22 cellular contexts compared by ENCODE assay signal in genomic region chr3:53234130-53234840, GRCh38. TPM values are rescaled to one million over a fixed set of nuclear protein-coding genes. Genes with fewer than 3 reads are reported as not detected.
A peak's percentile ranks its signal among the peaks of the same experiment; 100 is the strongest.
DNase-seq lines count a peak whose midpoint lies in the region; ATAC-seq and TF ChIP-seq lines count a peak whose summit lies in the region.
"Had no signal": no experiment of that assay in that cellular context is flagged by ENCODE, and none has a peak within 500 bp of the region (broad histone marks: within the 10 kb centered on the region; RNA-seq: fewer than 3 reads in every experiment).

No MANE protein-coding gene starts in this region.

- intact Hi-C loops in CD14-positive monocyte (cut with micrococcal nuclease), result no loop called here
- intact Hi-C loops in PC-9 (cut with micrococcal nuclease; ENCODE audit: unreplicated experiment), result no loop called here
- intact Hi-C loops in lower lobe of right lung (cut with DNase I), result no loop called here

- peaks cover 40% of the 10 kb centered on the region for H3K4me1 ChIP-seq in PC-9 (replicated peaks; ENCODE audit: insufficient read depth)
- peaks cover 28% of the 10 kb centered on the region for H3K4me1 ChIP-seq in lower lobe of right lung

- H3K4me3 ChIP-seq in PC-9 (no peak overlapping the region), lower lobe of right lung (no peak overlapping the region)
- H3K4me3 ChIP-seq: adrenal gland, Peyer's patch, psoas muscle had no signal

- H3K9me3 ChIP-seq in PC-9 (ENCODE audit: insufficient read depth, low read depth) (no peaks in the 10 kb centered on the region), lower lobe of right lung (no peaks in the 10 kb centered on the region)
- H3K9me3 ChIP-seq: adrenal gland, Peyer's patch, psoas muscle had no signal

- H3K4me2 ChIP-seq in PC-9, result no peak overlapping the region

- H3K9me3 Mint-ChIP-seq in activated CD4-positive, alpha-beta T cell treated with anti-CD3 and anti-CD28 coated beads, Interleukin-2, amount 10 ng/mL, durations not matched to agents 7 days and 5 days, result no peaks in the 10 kb centered on the region
- peaks cover 0 to 2% (median 0%) of the 10 kb centered on the region in 7 donors for H3K9me3 Mint-ChIP-seq in CD14-positive monocyte

- no peak for DNase-seq in activated CD4-positive, alpha-beta T cell treated with anti-CD3 and anti-CD28 coated beads, Interleukin-2, amount 10 ng/mL, durations not matched to agents 7 days and 5 days
- no peak for DNase-seq in activated CD4-positive, alpha-beta T cell treated with anti-CD3 and anti-CD28 coated beads, Interleukin-2, amount 50 U/mL, for 48 hours
- DNase-seq in CD14-positive monocyte (ENCODE audit: low spot score), result no peak
- no peak for DNase-seq in PC-9
- peak; percentile 22 for DNase-seq in lower lobe of right lung
- no peak for DNase-seq in activated effector memory CD4-positive, alpha-beta T cell treated with Interleukin-2 at 50 U/mL for 16 hours
- DNase-seq: activated T-cell treated with anti-CD3 and anti-CD28 coated beads for 4 hours; adrenal gland; C1 segment of cervical spinal cord; DMS 273 treated with DMSO at 0.1 percent for 48 hours; erythroblast; KG1; mesendoderm; naive thymus-derived CD4-positive, alpha-beta T cell; NCI-H1930; Peyer's patch; small intestine; stimulated activated CD4-positive, alpha-beta T cell treated with anti-CD3 and anti-CD28 coated beads, Interleukin-4, amount 100 ng/mL, for 24 hours had no signal

- peaks cover 25% of the 10 kb centered on the region for H3K4me1 Mint-ChIP-seq in activated CD4-positive, alpha-beta T cell treated with anti-CD3 and anti-CD28 coated beads, Interleukin-2, amount 10 ng/mL, durations not matched to agents 7 days and 5 days
- peaks cover 44% of the 10 kb centered on the region for H3K4me1 Mint-ChIP-seq in CD14-positive monocyte

- POLR2A ChIA-PET in activated CD4-positive, alpha-beta T cell treated with anti-CD3 and anti-CD28 coated beads, Interleukin-2, amount 10 ng/mL, durations not matched to agents 7 days and 5 days (lab: Charles Lee), result interaction anchor here (0.7 kb wide), 1 partner anchor 30 kb away, joined by 4 read pairs; no protein-coding TSS in a partner anchor
- POLR2A ChIA-PET in PC-9 (lab: Charles Lee; ENCODE audit: unreplicated experiment), result no interaction called here

- no TSS peak for BruUV-seq in PC-9 (replicated peaks; lab: Mats Ljungman, UMichigan)

- TF ChIP-seq CTCF in CD14-positive monocyte (IDR thresholded peaks at IDR 0.05) (no peak), PC-9 (conservative IDR thresholded peaks at IDR 0.05) (no peak), lower lobe of right lung (IDR thresholded peaks at IDR 0.05) (no peak)

- H3K27me3 ChIP-seq in PC-9 (ENCODE audit: insufficient read depth, low read depth), result no peaks in the 10 kb centered on the region
- no peaks in the 10 kb centered on the region for H3K27me3 ChIP-seq in lower lobe of right lung (ENCODE audit: low read depth)
- H3K27me3 ChIP-seq: adrenal gland, Peyer's patch had no signal

- peaks cover 80% of the 10 kb centered on the region for H3F3A ChIP-seq in PC-9 (ENCODE audit: insufficient read depth, low read depth)

- CTCF ChIA-PET in activated CD4-positive, alpha-beta T cell treated with anti-CD3 and anti-CD28 coated beads, Interleukin-2, amount 10 ng/mL, durations not matched to agents 7 days and 5 days (lab: Charles Lee), result interaction anchor here (0.9 to 1.4 kb wide), 3 partner anchors 8 to 18 kb away, joined by 3 to 4 read pairs (median 3); no protein-coding TSS in a partner anchor
- CTCF ChIA-PET in PC-9 (lab: Charles Lee), result interaction anchor here (0.6 kb wide), 1 partner anchor 31 kb away, joined by 5 read pairs; no protein-coding TSS in a partner anchor

- H4K20me1 ChIP-seq in PC-9 (ENCODE audit: insufficient read depth), result peaks cover 8% of the 10 kb centered on the region

- H3K4me3 Mint-ChIP-seq in activated CD4-positive, alpha-beta T cell treated with anti-CD3 and anti-CD28 coated beads, Interleukin-2, amount 10 ng/mL, durations not matched to agents 7 days and 5 days, result no peak overlapping the region
- no peak overlapping the region for H3K4me3 Mint-ChIP-seq in CD14-positive monocyte
- H3K4me3 Mint-ChIP-seq: naive thymus-derived CD4-positive, alpha-beta T cell had no signal

- no peaks in the 10 kb centered on the region for H3K27me3 Mint-ChIP-seq in activated CD4-positive, alpha-beta T cell treated with anti-CD3 and anti-CD28 coated beads, Interleukin-2, amount 10 ng/mL, durations not matched to agents 7 days and 5 days
- no peaks in the 10 kb centered on the region for H3K27me3 Mint-ChIP-seq in CD14-positive monocyte (ENCODE audit: low read depth in 3 of 3)
- H3K27me3 Mint-ChIP-seq: naive thymus-derived CD4-positive, alpha-beta T cell had no signal

- H2AFZ ChIP-seq in PC-9, result no peak overlapping the region

- peak overlapping the region; percentile 71 for H3K27ac Mint-ChIP-seq in activated CD4-positive, alpha-beta T cell treated with anti-CD3 and anti-CD28 coated beads, Interleukin-2, amount 10 ng/mL, durations not matched to agents 7 days and 5 days
- H3K27ac Mint-ChIP-seq in CD14-positive monocyte, result peak overlapping the region in 6 of 7 donors; percentile 41 to 76 (median 70)

- H3K36me3 ChIP-seq in PC-9 (ENCODE audit: low read depth) (peaks cover 71% of the 10 kb centered on the region), lower lobe of right lung (peaks cover 97% of the 10 kb centered on the region)

- peaks cover 22% of the 10 kb centered on the region for H3K36me3 Mint-ChIP-seq in activated CD4-positive, alpha-beta T cell treated with anti-CD3 and anti-CD28 coated beads, Interleukin-2, amount 10 ng/mL, durations not matched to agents 7 days and 5 days (ENCODE audit: low read depth)
- peaks cover 70 to 99% of the 10 kb centered on the region in 2 donors for H3K36me3 Mint-ChIP-seq in CD14-positive monocyte

- H3K27ac ChIP-seq in PC-9 (peak overlapping the region; percentile 43), lower lobe of right lung (no peak overlapping the region)
- H3K27ac ChIP-seq: Peyer's patch, psoas muscle had no signal

- H3K9me2 ChIP-seq in PC-9 (ENCODE audit: insufficient read depth), result no peaks in the 10 kb centered on the region

- ATAC-seq in lower lobe of right lung, result no peak
- ATAC-seq in HG03571 (IDR thresholded peaks at IDR 0.05; ENCODE audit: unreplicated experiment), result no peak
- no peak for ATAC-seq in GM21360 (IDR thresholded peaks at IDR 0.05; ENCODE audit: unreplicated experiment)
- ATAC-seq: naive thymus-derived CD4-positive, alpha-beta T cell; psoas muscle; SK-N-SH treated with all-trans-retinoic acid at 6 μM for 48 hours had no signal

- H3K79me2 ChIP-seq in PC-9 (ENCODE audit: low read depth), result peaks cover 73% of the 10 kb centered on the region

RNA-seq across cellular contexts. Expression of gene TKT, which starts 21.5 kb away (rescaled TPM):
- total RNA-seq in activated CD4-positive, alpha-beta T cell treated with anti-CD3 and anti-CD28 coated beads, Interleukin-2, amount 10 ng/mL, durations not matched to agents 7 days and 5 days, result 100 to 1,000 TPM; 224 to 228 TPM
- 100 to 1,000 TPM; 562 to 582 TPM for polyA plus RNA-seq in CD14-positive monocyte
- total RNA-seq in PC-9 (2021), result 1,726 and 2,016 TPM in 2 replicates
- total RNA-seq in lower lobe of right lung, result 437 TPM
